ENCODE assay signal across 9 cellular contexts in the genomic region with DNA sequence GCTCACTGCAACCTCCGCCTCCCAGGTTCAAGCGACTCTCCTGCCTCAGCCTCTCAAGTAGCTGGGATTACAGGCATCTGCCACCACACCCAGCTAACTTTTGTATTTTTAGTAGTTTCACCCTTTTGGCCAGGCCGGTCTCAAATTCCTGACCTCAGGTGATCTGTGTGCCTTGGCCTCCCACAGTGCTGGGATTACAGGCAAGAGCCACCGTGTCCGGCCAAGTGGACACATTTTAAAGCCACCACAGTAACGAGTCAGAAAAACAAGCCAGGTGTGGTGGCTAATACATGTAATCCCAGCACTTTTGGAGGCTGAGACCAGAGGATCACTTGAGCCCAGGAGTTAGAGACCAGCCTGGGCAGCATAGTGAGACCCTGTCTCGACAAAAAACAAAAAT. TPM values are rescaled to one million over a fixed set of nuclear protein-coding genes. Genes with fewer than 3 reads are reported as not detected.
"Had no signal": no experiment of that assay in that cellular context is flagged by ENCODE, and none has a peak within 500 bp of the region (broad histone marks: within the 10 kb centered on the region; RNA-seq: fewer than 3 reads in every experiment).

No MANE protein-coding gene starts in this region.

RNA-seq across cellular contexts. Expression of gene BCL2L10, which starts 57.7 kb away (rescaled TPM):
- total RNA-seq: activated CD4-positive, alpha-beta T cell treated with anti-CD3 and anti-CD28 coated beads, Interleukin-2, amount 10 ng/mL, durations not matched to agents 24 days and 14 days; activated CD8-positive, alpha-beta T cell treated with anti-CD3 and anti-CD28 coated beads for 36 hours; activated T-helper 2 cell treated with anti-CD3 and anti-CD28 coated beads, Interferon-gamma antibody, Interleukin-2, Interleukin-4, amounts not matched to agents 10 μg/mL and 5 μg/mL and 100 μg/mL, durations not matched to agents 14 hours and 24 hours and 36 hours; ascending aorta; cardiac septum; M059J; OCI-LY7; Right ventricle myocardium superior; T-helper 1 cell treated with Interleukin-12 subunit alpha and Interleukin-12 subunit beta and Interleukin-4 antibody, amounts not matched to agents 30 ng/mL and 1 ng/mL, for 36 hours had no signal
